15 cellular contexts compared by ENCODE assay signal in genomic region chr6:169564453-169565240, GRCh38.
"Had no signal": no experiment of that assay in that cellular context is flagged by ENCODE, and none has a peak within 500 bp of the region (broad histone marks: within the 10 kb centered on the region; RNA-seq: fewer than 3 reads in every experiment).

No MANE protein-coding gene starts in this region.

- H3K4me3 ChIP-seq: ascending aorta, hepatocyte, left lung, prostate gland, right lobe of liver, smooth muscle cell had no signal

- H3K27ac ChIP-seq: ascending aorta, hepatocyte, left lung, prostate gland, right lobe of liver had no signal

- H3K36me3 ChIP-seq: ascending aorta, left lung, prostate gland, right lobe of liver had no signal

- H3K27me3 ChIP-seq: ascending aorta, hepatocyte, left lung, right lobe of liver had no signal

- H3K4me1 ChIP-seq: ascending aorta, left lung, prostate gland, right lobe of liver had no signal

- DNase-seq: activated CD4-positive, alpha-beta T cell treated with anti-CD3 and anti-CD28 coated beads, Interleukin-2, amount 50 U/mL, for 4 hours; activated naive CD4-positive, alpha-beta T cell treated with anti-CD3 and anti-CD28 coated beads for 36 hours; activated naive CD8-positive, alpha-beta T cell treated with anti-CD3 and anti-CD28 coated beads, Interleukin-2, amount 50 U/mL, for 24 hours; activated T-cell treated with anti-CD3 and anti-CD28 coated beads for 4 hours; erythroblast; kidney; left lung; right lobe of liver; stimulated activated CD4-positive, alpha-beta T cell treated with anti-CD3 and anti-CD28 coated beads, Interleukin-4, amount 100 ng/mL, for 4 hours; stimulated activated CD8-positive, alpha-beta memory T cell treated with anti-CD3 and anti-CD28 coated beads, Interleukin-4, amount 100 ng/mL, for 48 hours had no signal

- H2AFZ ChIP-seq: hepatocyte had no signal

- H3K9me3 ChIP-seq: ascending aorta, prostate gland, right lobe of liver had no signal

- ATAC-seq: activated naive CD8-positive, alpha-beta T cell treated with anti-CD3 and anti-CD28 coated beads, Interleukin-2, amount 50 U/mL, for 24 hours; left lung had no signal

- H3K79me2 ChIP-seq: hepatocyte had no signal

- FAIRE-seq: kidney, TTC549 had no signal

- H3K4me2 ChIP-seq: hepatocyte, smooth muscle cell had no signal
